16 cellular contexts compared by ENCODE assay signal in the genomic region with DNA sequence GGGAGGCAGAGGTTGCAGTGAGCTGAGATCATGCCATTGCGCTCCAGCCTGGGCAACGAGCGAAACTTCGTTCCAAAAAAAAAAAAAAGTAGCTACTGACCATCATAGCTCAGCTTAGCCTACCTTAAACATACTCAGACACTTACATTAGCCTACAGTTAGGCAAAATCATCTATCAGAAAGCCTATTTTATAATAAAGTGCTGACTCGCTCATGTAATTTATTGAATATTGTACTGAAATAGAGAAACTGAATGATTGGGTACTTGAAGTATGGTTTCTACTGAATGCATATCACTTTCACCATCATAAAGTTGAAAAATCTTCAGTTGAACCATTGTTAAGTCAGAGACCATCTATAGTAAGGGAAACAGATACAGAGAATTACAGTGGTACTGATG.
DNase-seq lines count a peak whose midpoint lies in the region; ATAC-seq and TF ChIP-seq lines count a peak whose summit lies in the region.
"Had no signal": no experiment of that assay in that cellular context is flagged by ENCODE, and none has a peak within 500 bp of the region (broad histone marks: within the 10 kb centered on the region; RNA-seq: fewer than 3 reads in every experiment).

No MANE protein-coding gene starts in this region.

- H3K4me1 ChIP-seq in breast epithelium: peaks cover 3 to 22% of the 10 kb centered on the region in 2 donors
- H3K4me1 ChIP-seq in upper lobe of left lung: peaks cover 61 to 78% (median 70%) of the 10 kb centered on the region in 4 donors
- H3K4me1 ChIP-seq in left lung: peaks cover 50 to 85% of the 10 kb centered on the region in 2 donors

- H3K27me3 ChIP-seq in breast epithelium (no peaks in the 10 kb centered on the region), upper lobe of left lung (no peaks in the 10 kb centered on the region), left lung (no peaks in the 10 kb centered on the region)
- H3K27me3 ChIP-seq: heart left ventricle had no signal

- intact Hi-C loops in MCF 10A (cut with micrococcal nuclease): no loop called here
- intact Hi-C loops in breast epithelium (cut with DNase I; ENCODE audit: low total_unique reads): no loop called here
- intact Hi-C loops in left lung (cut with DNase I): no loop called here

- CTCF ChIA-PET in MCF 10A (lab: Yijun Ruan, JAX): interaction anchor here (0.7 to 3.1 kb wide), 5 partner anchors 10 to 299 kb away, joined by 4 to 23 read pairs (median 6); no protein-coding TSS in a partner anchor

- TF ChIP-seq POLR2A in breast epithelium (IDR thresholded peaks at IDR 0.05) (no peak), upper lobe of left lung (IDR thresholded peaks at IDR 0.05) (no peak)

- no peaks in the 10 kb centered on the region for H3K9me3 ChIP-seq in breast epithelium
- H3K9me3 ChIP-seq in upper lobe of left lung: no peaks in the 10 kb centered on the region
- H3K9me3 ChIP-seq in left lung: no peaks in the 10 kb centered on the region
- H3K9me3 ChIP-seq: heart left ventricle had no signal

- no peaks in the 10 kb centered on the region for H3K36me3 ChIP-seq in breast epithelium
- H3K36me3 ChIP-seq in upper lobe of left lung: peaks cover 0 to 8% (median 1%) of the 10 kb centered on the region in 4 donors
- peaks cover 0 to 4% of the 10 kb centered on the region in 2 donors for H3K36me3 ChIP-seq in left lung

- no peak for DNase-seq in MCF 10A (ENCODE audit: unreplicated experiment)
- DNase-seq in breast epithelium (ENCODE audit: low spot score in 2 of 2): no peak
- DNase-seq in mesothelial cell of epicardium (ENCODE audit: low spot score in 2 of 2, unreplicated experiment in 2 of 2): no peak
- DNase-seq in upper lobe of left lung: no peak
- DNase-seq in left lung: no peak
- no peak for DNase-seq in central memory CD4-positive, alpha-beta T cell
- DNase-seq in SHP77 treated with DMSO at 0.1 percent for 48 hours (lab: John Stamatoyannopoulos, UW): no peak
- DNase-seq: activated CD4-positive, alpha-beta T cell treated with anti-CD3 and anti-CD28 coated beads, Interleukin-2, amount 10 ng/mL, durations not matched to agents 7 days and 5 days; activated effector memory CD4-positive, alpha-beta T cell treated with Interleukin-2 at 50 U/mL for 16 hours; caudate nucleus; DMS79 treated with DMSO at 0.1 percent for 48 hours; heart left ventricle; NCI-H1092; NCI-H2227 treated with DMSO at 0.1 percent for 48 hours had no signal

- H3K36me3 Mint-ChIP-seq in MCF 10A (ENCODE audit: insufficient read depth, unreplicated experiment) (peaks cover 5% of the 10 kb centered on the region), brain (peaks cover under 1% of the 10 kb centered on the region), mesothelial cell of epicardium (no peaks in the 10 kb centered on the region)

- H3K27ac Mint-ChIP-seq in MCF 10A (ENCODE audit: low read depth, unreplicated experiment) (peak overlapping the region; percentile 83), brain (peak overlapping the region in 3 of 5 experiments; percentile 38 to 97 (median 96)), mesothelial cell of epicardium (peak overlapping the region; percentile 99)

- TF ChIP-seq CTCF in MCF 10A (IDR thresholded peaks at IDR 0.05; ENCODE audit: unreplicated experiment) (no peak), breast epithelium (IDR thresholded peaks at IDR 0.05) (no peak), brain (conservative IDR thresholded peaks at IDR 0.05) (no peak), mesothelial cell of epicardium (IDR thresholded peaks at IDR 0.05; ENCODE audit: unreplicated experiment) (no peak), upper lobe of left lung (IDR thresholded peaks at IDR 0.05) (no peak), left lung (IDR thresholded peaks at IDR 0.05) (no peak)

- POLR2A ChIA-PET in MCF 10A (lab: Yijun Ruan, JAX): interaction anchor here (2.6 to 4.2 kb wide), 2 partner anchors 10 to 12 kb away, joined by 10 to 71 read pairs; no protein-coding TSS in a partner anchor

- H3K27me3 Mint-ChIP-seq in MCF 10A (ENCODE audit: insufficient read depth, unreplicated experiment): no peaks in the 10 kb centered on the region
- no peaks in the 10 kb centered on the region for H3K27me3 Mint-ChIP-seq in brain
- H3K27me3 Mint-ChIP-seq in mesothelial cell of epicardium (ENCODE audit: low read depth): no peaks in the 10 kb centered on the region
- H3K27me3 Mint-ChIP-seq: activated CD4-positive, alpha-beta T cell treated with anti-CD3 and anti-CD28 coated beads, Interleukin-2, amount 10 ng/mL, durations not matched to agents 7 days and 5 days had no signal

- WGBS in upper lobe of left lung, 2 donors: 89 to 93% methylated on average over 5 of the region's 5 CpGs

- H3K4me3 Mint-ChIP-seq in MCF 10A (ENCODE audit: unreplicated experiment) (no peak overlapping the region), brain (peak overlapping the region in 1 of 5 experiments; percentile 13), mesothelial cell of epicardium (no peak overlapping the region)
- H3K4me3 Mint-ChIP-seq: activated CD4-positive, alpha-beta T cell treated with anti-CD3 and anti-CD28 coated beads, Interleukin-2, amount 10 ng/mL, durations not matched to agents 7 days and 5 days had no signal

- H3K9me3 Mint-ChIP-seq in MCF 10A (ENCODE audit: unreplicated experiment) (no peaks in the 10 kb centered on the region), brain (no peaks in the 10 kb centered on the region), mesothelial cell of epicardium (no peaks in the 10 kb centered on the region)
- H3K9me3 Mint-ChIP-seq: activated CD4-positive, alpha-beta T cell treated with anti-CD3 and anti-CD28 coated beads, Interleukin-2, amount 10 ng/mL, durations not matched to agents 7 days and 5 days; neural crest cell had no signal

- ATAC-seq in upper lobe of left lung (ENCODE audit: low FRiP score in 2 of 2): no peak
- no peak for ATAC-seq in left lung
- ATAC-seq: heart left ventricle had no signal

- H3K4me1 Mint-ChIP-seq in MCF 10A (ENCODE audit: insufficient read depth, unreplicated experiment) (peaks cover 54% of the 10 kb centered on the region), brain (peaks cover 85% of the 10 kb centered on the region), mesothelial cell of epicardium (peaks cover 67% of the 10 kb centered on the region)

- H3K4me3 ChIP-seq in breast epithelium (no peak overlapping the region), upper lobe of left lung (no peak overlapping the region), left lung (no peak overlapping the region)
- H3K4me3 ChIP-seq: heart left ventricle had no signal

- no peak for TF ChIP-seq EP300 in upper lobe of left lung (IDR thresholded peaks at IDR 0.05)

- no peak overlapping the region for H3K27ac ChIP-seq in breast epithelium
- peak overlapping the region in 3 of 4 donors; percentile 67 to 83 (median 78) for H3K27ac ChIP-seq in upper lobe of left lung
- H3K27ac ChIP-seq in left lung: peak overlapping the region in 1 of 2 donors; percentile 86

- no TSS peak for BruUV-seq in MCF 10A (replicated peaks; lab: Mats Ljungman, UMichigan)

Comparison
In these comparisons a context has a peak if more than half of its experiments do, and no peak if none do; other contexts are left out.
1. H3K27ac ChIP-seq: peak in upper lobe of left lung (3 of 4); none in breast epithelium (0 of 2).
2. Peak in every context shown above with its lines, with median percentiles within 50 percentile points of each other: H3K27ac Mint-ChIP-seq.